In genomic region chr2:129860088-129860487, GRCh38 we compare ENCODE assay signal across 27 cellular contexts.
A peak's percentile ranks its signal among the peaks of the same experiment; 100 is the strongest.
DNase-seq lines count a peak whose midpoint lies in the region; ATAC-seq and TF ChIP-seq lines count a peak whose summit lies in the region.
"Had no signal": no experiment of that assay in that cellular context is flagged by ENCODE, and none has a peak within 500 bp of the region (broad histone marks: within the 10 kb centered on the region; RNA-seq: fewer than 3 reads in every experiment).

No MANE protein-coding gene starts in this region.

- no peak for TF ChIP-seq RAD21 in SK-N-SH (IDR thresholded peaks at IDR 0.05; ENCODE audit: low read length)

- no peaks in the 10 kb centered on the region for H3K36me3 ChIP-seq in SK-N-SH (replicated peaks in 1 of 2; ENCODE audit: control insufficient read depth in 1 of 2, insufficient read depth in 2 of 2, low read length in 1 of 2)
- H3K36me3 ChIP-seq: BE2C; BLaER1; BLaER1 treated with 17β-estradiol and CSF1 and Interleukin-3, amounts not matched to agents 10 nM and 100 nM had no signal

- no peak overlapping the region for H3K27ac ChIP-seq in SK-N-SH (ENCODE audit: low read depth in 2 of 2, low read length in 1 of 2)
- H3K27ac ChIP-seq: 22Rv1; A549; BLaER1; BLaER1 treated with 17β-estradiol and CSF1 and Interleukin-3, amounts not matched to agents 10 nM and 100 nM; C4-2B had no signal

- no peak for TF ChIP-seq CTCF in SK-N-SH (IDR thresholded peaks at IDR 0.05)

- H3K4me3 ChIP-seq in SK-N-SH (ENCODE audit: low read depth in 2 of 2, low read length in 1 of 2): no peak overlapping the region
- H3K4me3 ChIP-seq: A549; BLaER1; BLaER1 treated with 17β-estradiol and CSF1 and Interleukin-3, amounts not matched to agents 10 nM and 100 nM had no signal

- no peaks in the 10 kb centered on the region for H4K20me1 ChIP-seq in SK-N-SH (ENCODE audit: insufficient read depth)
- H4K20me1 ChIP-seq: BLaER1; BLaER1 treated with 17β-estradiol and CSF1 and Interleukin-3, amounts not matched to agents 10 nM and 100 nM had no signal

- no peak overlapping the region for H3K4me2 ChIP-seq in SK-N-SH
- H3K4me2 ChIP-seq: A549; BLaER1; BLaER1 treated with 17β-estradiol and CSF1 and Interleukin-3, amounts not matched to agents 10 nM and 100 nM had no signal

- H3K9me2 ChIP-seq in SK-N-SH: no peaks in the 10 kb centered on the region

- POLR2A ChIA-PET in SK-N-SH (lab: Yijun Ruan, JAX): no interaction called here

- no peak overlapping the region for H3K9ac ChIP-seq in SK-N-SH
- H3K9ac ChIP-seq: BLaER1; BLaER1 treated with 17β-estradiol and CSF1 and Interleukin-3, amounts not matched to agents 10 nM and 100 nM had no signal

- H3K27me3 ChIP-seq in SK-N-SH (ENCODE audit: insufficient read depth): no peaks in the 10 kb centered on the region
- H3K27me3 ChIP-seq: BE2C; BLaER1; BLaER1 treated with 17β-estradiol and CSF1 and Interleukin-3, amounts not matched to agents 10 nM and 100 nM had no signal

- H3F3A ChIP-seq in SK-N-SH (replicated peaks; ENCODE audit: insufficient read depth): no peaks in the 10 kb centered on the region

- no peaks in the 10 kb centered on the region for H3K79me2 ChIP-seq in SK-N-SH (ENCODE audit: insufficient read depth)

- TF ChIP-seq EP300 in SK-N-SH (IDR thresholded peaks at IDR 0.05; ENCODE audit: borderline replicate concordance in 1 of 2, low read depth in 1 of 2, low read length in 1 of 2): peak in 1 of 2 experiments; percentile 31; a peak in 1 of 4 replicates

- no peaks in the 10 kb centered on the region for H3K9me3 ChIP-seq in SK-N-SH
- H3K9me3 ChIP-seq: A549, BE2C, BLaER1, Caco-2 had no signal

- H3K4me1 ChIP-seq in SK-N-SH (ENCODE audit: control insufficient read depth in 1 of 2, insufficient read depth in 2 of 2, low read depth in 1 of 2, low read length in 1 of 2): peaks cover 0 to 18% of the 10 kb centered on the region in 2 experiments; a peak in 2 of 4 replicates
- H3K4me1 ChIP-seq: A549, BE2C, Caco-2 had no signal

- DNase-seq in SK-N-SH: peak; percentile 57
- DNase-seq: 8988T; ACHN; AML-193; BE2C; C1 segment of cervical spinal cord; Caco-2; Calu3; CD4-positive, alpha-beta memory T cell; CD4-positive, alpha-beta T cell; CD4-positive, CD25-positive, alpha-beta regulatory T cell; CD8-positive, alpha-beta memory T cell; CD8-positive, alpha-beta T cell; COR-L47; DMS 273 treated with DMSO at 0.1 percent for 48 hours; DMS153; DMS53; DMS79; DMS79 treated with DMSO at 0.1 percent for 48 hours; DND-41; EL had no signal

- no peak overlapping the region for H2AFZ ChIP-seq in SK-N-SH (ENCODE audit: low read depth)

- no peak for ATAC-seq in SK-N-SH treated with all-trans-retinoic acid at 6 μM for 48 hours
- ATAC-seq: A549; CD8-positive, alpha-beta T cell had no signal

- CTCF ChIA-PET in SK-N-SH (lab: Yijun Ruan, JAX): interaction anchor here (1.7 to 4.4 kb wide), 2 partner anchors 10 to 64 kb away, joined by 4 to 26 read pairs; no protein-coding TSS in a partner anchor

TF ChIP-seq in SK-N-SH, 30 proteins besides CTCF, POLR2A, EP300 and RAD21:
- TF ChIP-seq FOXM1 (IDR thresholded peaks at IDR 0.05; ENCODE audit: low read depth): no peak
- peak; percentile 74 for TF ChIP-seq GATA2 (CRISPR knock-in tag; IDR thresholded peaks at IDR 0.05)
- TF ChIP-seq GABPA (IDR thresholded peaks at IDR 0.05; ENCODE audit: low read depth): no peak
- no peak for TF ChIP-seq FOXJ3 (CRISPR knock-in tag; IDR thresholded peaks at IDR 0.05)
- no peak for TF ChIP-seq RXRA (IDR thresholded peaks at IDR 0.05; ENCODE audit: borderline replicate concordance, low read depth)
- no peak for TF ChIP-seq FOSL2 (IDR thresholded peaks at IDR 0.05; ENCODE audit: borderline replicate concordance, low read depth)
TF ChIP-seq in SK-N-SH: peak in this region for 1.

TF ChIP-seq in SK-N-SH treated with all-trans-retinoic acid at 6 μM for 48 hours, 23 proteins besides CTCF, POLR2A, EP300 and RAD21:
- TF ChIP-seq TCF4 (CRISPR knock-in tag; IDR thresholded peaks at IDR 0.05; ENCODE audit: borderline replicate concordance): no peak
- TF ChIP-seq PPARA (CRISPR knock-in tag; IDR thresholded peaks at IDR 0.05; ENCODE audit: borderline replicate concordance): no peak
- no peak for TF ChIP-seq ZFP3 (CRISPR knock-in tag; IDR thresholded peaks at IDR 0.05)
- no peak for TF ChIP-seq PATZ1 (CRISPR knock-in tag; IDR thresholded peaks at IDR 0.05; ENCODE audit: borderline replicate concordance)
- TF ChIP-seq SNAI2 (CRISPR knock-in tag; IDR thresholded peaks at IDR 0.05): no peak
- TF ChIP-seq ZNF8 (CRISPR knock-in tag; IDR thresholded peaks at IDR 0.05): no peak
- TF ChIP-seq ISL1 (CRISPR knock-in tag; IDR thresholded peaks at IDR 0.05): no peak
- TF ChIP-seq BACH2 (CRISPR knock-in tag; IDR thresholded peaks at IDR 0.05; ENCODE audit: borderline replicate concordance): no peak
- TF ChIP-seq ZC3H10 (CRISPR knock-in tag; IDR thresholded peaks at IDR 0.05): no peak
- TF ChIP-seq CSRNP3 (CRISPR knock-in tag; IDR thresholded peaks at IDR 0.05): no peak
- TF ChIP-seq TOX (CRISPR knock-in tag; IDR thresholded peaks at IDR 0.05; ENCODE audit: borderline replicate concordance): no peak
- TF ChIP-seq POU6F1 (CRISPR knock-in tag; IDR thresholded peaks at IDR 0.05; ENCODE audit: borderline replicate concordance, low read depth): no peak
